ENCODE assay signal across 1 cellular context in the genomic region with DNA sequence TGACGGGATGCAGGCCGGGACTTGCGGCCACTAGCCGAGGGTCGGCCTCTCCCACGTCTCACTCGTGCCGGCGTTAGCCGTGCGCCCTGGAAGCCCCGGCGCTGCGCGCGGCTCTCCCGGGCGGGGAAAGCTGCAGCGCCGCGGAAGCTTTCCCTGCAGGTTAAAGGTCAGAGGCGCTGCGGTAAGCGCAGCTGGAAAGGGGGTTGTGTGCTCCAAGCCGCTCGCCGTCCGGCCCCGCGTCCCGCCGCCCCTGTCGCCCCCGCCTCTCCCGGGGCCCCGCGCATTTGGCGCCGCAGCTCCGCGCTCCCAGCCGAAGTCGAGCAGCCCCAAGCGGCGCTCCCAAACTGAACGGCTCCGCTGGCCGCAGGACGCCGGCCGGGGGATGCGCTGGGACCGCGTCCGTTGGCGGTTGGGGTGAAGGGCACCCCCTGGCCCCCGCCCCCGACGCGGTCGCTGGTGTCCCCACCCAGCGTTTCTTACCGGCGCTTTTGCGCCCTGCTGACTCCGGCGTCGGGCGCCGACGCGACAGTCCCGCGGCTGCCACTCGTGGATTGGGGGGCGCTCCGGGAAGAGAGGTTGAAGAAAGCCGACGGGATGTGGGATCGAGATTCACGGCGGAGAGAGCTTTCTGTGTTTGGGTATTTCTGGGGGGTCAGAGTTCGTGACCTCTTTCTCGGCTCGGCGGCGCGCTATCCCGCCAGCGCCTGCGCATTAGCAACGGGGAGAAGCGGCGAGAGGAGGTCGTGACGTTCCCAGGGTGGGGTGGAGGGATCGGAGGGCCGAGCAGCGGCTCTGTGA.
TF ChIP-seq lines count a peak whose summit lies in the region.

A gene (minus strand): TSS at position 719 of the 798 bp plus-strand sequence. CDS start 6,234 bp downstream, outside the sequence.

TF ChIP-seq in HepG2, 621 proteins besides CTCF, POLR2A, EP300 and RAD21 (continued from another document and continues in another):
- TF ChIP-seq, protein P1, sequence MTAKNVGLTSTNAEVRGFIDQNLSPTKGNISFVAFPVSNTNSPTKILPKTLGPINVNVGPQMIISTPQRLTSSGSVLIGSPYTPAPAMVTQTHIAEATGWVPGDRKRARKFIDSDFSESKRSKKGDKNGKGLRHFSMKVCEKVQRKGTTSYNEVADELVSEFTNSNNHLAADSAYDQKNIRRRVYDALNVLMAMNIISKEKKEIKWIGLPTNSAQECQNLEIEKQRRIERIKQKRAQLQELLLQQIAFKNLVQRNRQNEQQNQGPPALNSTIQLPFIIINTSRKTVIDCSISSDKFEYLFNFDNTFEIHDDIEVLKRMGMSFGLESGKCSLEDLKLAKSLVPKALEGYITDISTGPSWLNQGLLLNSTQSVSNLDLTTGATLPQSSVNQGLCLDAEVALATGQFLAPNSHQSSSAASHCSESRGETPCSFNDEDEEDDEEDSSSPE (CRISPR knock-in tag; IDR thresholded peaks at IDR 0.05) = peak; percentile 60; the same call in 1 of the 2 replicates
- peak; percentile 28; the same call in 1 of the 2 replicates for TF ChIP-seq ZNF556 (CRISPR knock-in tag; IDR thresholded peaks at IDR 0.05; ENCODE audit: borderline replicate concordance)
- no peak; the same call in 1 of the 2 replicates for TF ChIP-seq ZFP90 (CRISPR knock-in tag; IDR thresholded peaks at IDR 0.05; ENCODE audit: borderline replicate concordance)
- TF ChIP-seq, protein P2, sequence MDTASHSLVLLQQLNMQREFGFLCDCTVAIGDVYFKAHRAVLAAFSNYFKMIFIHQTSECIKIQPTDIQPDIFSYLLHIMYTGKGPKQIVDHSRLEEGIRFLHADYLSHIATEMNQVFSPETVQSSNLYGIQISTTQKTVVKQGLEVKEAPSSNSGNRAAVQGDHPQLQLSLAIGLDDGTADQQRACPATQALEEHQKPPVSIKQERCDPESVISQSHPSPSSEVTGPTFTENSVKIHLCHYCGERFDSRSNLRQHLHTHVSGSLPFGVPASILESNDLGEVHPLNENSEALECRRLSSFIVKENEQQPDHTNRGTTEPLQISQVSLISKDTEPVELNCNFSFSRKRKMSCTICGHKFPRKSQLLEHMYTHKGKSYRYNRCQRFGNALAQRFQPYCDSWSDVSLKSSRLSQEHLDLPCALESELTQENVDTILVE (CRISPR knock-in tag; IDR thresholded peaks at IDR 0.05) = peak; percentile 34; the same call in 1 of the 2 replicates
- TF ChIP-seq, protein P3, sequence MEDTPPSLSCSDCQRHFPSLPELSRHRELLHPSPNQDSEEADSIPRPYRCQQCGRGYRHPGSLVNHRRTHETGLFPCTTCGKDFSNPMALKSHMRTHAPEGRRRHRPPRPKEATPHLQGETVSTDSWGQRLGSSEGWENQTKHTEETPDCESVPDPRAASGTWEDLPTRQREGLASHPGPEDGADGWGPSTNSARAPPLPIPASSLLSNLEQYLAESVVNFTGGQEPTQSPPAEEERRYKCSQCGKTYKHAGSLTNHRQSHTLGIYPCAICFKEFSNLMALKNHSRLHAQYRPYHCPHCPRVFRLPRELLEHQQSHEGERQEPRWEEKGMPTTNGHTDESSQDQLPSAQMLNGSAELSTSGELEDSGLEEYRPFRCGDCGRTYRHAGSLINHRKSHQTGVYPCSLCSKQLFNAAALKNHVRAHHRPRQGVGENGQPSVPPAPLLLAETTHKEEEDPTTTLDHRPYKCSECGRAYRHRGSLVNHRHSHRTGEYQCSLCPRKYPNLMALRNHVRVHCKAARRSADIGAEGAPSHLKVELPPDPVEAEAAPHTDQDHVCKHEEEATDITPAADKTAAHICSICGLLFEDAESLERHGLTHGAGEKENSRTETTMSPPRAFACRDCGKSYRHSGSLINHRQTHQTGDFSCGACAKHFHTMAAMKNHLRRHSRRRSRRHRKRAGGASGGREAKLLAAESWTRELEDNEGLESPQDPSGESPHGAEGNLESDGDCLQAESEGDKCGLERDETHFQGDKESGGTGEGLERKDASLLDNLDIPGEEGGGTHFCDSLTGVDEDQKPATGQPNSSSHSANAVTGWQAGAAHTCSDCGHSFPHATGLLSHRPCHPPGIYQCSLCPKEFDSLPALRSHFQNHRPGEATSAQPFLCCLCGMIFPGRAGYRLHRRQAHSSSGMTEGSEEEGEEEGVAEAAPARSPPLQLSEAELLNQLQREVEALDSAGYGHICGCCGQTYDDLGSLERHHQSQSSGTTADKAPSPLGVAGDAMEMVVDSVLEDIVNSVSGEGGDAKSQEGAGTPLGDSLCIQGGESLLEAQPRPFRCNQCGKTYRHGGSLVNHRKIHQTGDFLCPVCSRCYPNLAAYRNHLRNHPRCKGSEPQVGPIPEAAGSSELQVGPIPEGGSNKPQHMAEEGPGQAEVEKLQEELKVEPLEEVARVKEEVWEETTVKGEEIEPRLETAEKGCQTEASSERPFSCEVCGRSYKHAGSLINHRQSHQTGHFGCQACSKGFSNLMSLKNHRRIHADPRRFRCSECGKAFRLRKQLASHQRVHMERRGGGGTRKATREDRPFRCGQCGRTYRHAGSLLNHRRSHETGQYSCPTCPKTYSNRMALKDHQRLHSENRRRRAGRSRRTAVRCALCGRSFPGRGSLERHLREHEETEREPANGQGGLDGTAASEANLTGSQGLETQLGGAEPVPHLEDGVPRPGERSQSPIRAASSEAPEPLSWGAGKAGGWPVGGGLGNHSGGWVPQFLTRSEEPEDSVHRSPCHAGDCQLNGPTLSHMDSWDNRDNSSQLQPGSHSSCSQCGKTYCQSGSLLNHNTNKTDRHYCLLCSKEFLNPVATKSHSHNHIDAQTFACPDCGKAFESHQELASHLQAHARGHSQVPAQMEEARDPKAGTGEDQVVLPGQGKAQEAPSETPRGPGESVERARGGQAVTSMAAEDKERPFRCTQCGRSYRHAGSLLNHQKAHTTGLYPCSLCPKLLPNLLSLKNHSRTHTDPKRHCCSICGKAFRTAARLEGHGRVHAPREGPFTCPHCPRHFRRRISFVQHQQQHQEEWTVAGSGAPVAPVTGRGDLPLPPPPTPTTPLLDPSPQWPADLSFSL (CRISPR knock-in tag; IDR thresholded peaks at IDR 0.05) = no peak
- no peak for TF ChIP-seq POLR2AphosphoS2 (IDR thresholded peaks at IDR 0.05; ENCODE audit: low read depth, low read length)
- TF ChIP-seq, protein P4, sequence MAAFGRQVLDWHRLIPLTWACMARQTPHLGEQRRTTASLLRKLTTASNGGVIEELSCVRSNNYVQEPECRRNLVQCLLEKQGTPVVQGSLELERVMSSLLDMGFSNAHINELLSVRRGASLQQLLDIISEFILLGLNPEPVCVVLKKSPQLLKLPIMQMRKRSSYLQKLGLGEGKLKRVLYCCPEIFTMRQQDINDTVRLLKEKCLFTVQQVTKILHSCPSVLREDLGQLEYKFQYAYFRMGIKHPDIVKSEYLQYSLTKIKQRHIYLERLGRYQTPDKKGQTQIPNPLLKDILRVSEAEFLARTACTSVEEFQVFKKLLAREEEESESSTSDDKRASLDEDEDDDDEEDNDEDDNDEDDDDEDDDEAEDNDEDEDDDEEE (CRISPR knock-in tag; IDR thresholded peaks at IDR 0.05) = peak; percentile 87
- peak; percentile 88 for TF ChIP-seq AGO2 (optimal IDR thresholded peaks at IDR 0.05; ENCODE audit: low read depth, low read length)
- TF ChIP-seq, protein P5, sequence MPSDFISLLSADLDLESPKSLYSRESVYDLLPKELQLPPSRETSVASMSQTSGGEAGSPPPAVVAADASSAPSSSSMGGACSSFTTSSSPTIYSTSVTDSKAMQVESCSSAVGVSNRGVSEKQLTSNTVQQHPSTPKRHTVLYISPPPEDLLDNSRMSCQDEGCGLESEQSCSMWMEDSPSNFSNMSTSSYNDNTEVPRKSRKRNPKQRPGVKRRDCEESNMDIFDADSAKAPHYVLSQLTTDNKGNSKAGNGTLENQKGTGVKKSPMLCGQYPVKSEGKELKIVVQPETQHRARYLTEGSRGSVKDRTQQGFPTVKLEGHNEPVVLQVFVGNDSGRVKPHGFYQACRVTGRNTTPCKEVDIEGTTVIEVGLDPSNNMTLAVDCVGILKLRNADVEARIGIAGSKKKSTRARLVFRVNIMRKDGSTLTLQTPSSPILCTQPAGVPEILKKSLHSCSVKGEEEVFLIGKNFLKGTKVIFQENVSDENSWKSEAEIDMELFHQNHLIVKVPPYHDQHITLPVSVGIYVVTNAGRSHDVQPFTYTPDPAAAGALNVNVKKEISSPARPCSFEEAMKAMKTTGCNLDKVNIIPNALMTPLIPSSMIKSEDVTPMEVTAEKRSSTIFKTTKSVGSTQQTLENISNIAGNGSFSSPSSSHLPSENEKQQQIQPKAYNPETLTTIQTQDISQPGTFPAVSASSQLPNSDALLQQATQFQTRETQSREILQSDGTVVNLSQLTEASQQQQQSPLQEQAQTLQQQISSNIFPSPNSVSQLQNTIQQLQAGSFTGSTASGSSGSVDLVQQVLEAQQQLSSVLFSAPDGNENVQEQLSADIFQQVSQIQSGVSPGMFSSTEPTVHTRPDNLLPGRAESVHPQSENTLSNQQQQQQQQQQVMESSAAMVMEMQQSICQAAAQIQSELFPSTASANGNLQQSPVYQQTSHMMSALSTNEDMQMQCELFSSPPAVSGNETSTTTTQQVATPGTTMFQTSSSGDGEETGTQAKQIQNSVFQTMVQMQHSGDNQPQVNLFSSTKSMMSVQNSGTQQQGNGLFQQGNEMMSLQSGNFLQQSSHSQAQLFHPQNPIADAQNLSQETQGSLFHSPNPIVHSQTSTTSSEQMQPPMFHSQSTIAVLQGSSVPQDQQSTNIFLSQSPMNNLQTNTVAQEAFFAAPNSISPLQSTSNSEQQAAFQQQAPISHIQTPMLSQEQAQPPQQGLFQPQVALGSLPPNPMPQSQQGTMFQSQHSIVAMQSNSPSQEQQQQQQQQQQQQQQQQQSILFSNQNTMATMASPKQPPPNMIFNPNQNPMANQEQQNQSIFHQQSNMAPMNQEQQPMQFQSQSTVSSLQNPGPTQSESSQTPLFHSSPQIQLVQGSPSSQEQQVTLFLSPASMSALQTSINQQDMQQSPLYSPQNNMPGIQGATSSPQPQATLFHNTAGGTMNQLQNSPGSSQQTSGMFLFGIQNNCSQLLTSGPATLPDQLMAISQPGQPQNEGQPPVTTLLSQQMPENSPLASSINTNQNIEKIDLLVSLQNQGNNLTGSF (CRISPR knock-in tag; IDR thresholded peaks at IDR 0.05) = no peak; the same call in 1 of the 2 replicates
- TF ChIP-seq FOXP1 (IDR thresholded peaks at IDR 0.05) = no peak
- no peak for TF ChIP-seq FOXP1 (CRISPR knock-in tag; IDR thresholded peaks at IDR 0.05)
- 0 out of 2 replicates have a peak, but pooled peaks have one; percentile 15 for TF ChIP-seq FOSL2 (CRISPR knock-in tag; IDR thresholded peaks at IDR 0.05)
- peak; percentile 93 for TF ChIP-seq RBFOX2 (IDR thresholded peaks at IDR 0.05; ENCODE audit: low read depth, low read length)
- peak; percentile 79 for TF ChIP-seq CREB1 (IDR thresholded peaks at IDR 0.05)
- TF ChIP-seq CREB1 (CRISPR knock-in tag; IDR thresholded peaks at IDR 0.05) = peak; percentile 90
- no peak for TF ChIP-seq ZNF441 (CRISPR knock-in tag; IDR thresholded peaks at IDR 0.05; ENCODE audit: borderline replicate concordance)
- TF ChIP-seq NR2F6 (IDR thresholded peaks at IDR 0.05) = peak; percentile 97
- peak; percentile 99 for TF ChIP-seq NR2F6 (CRISPR knock-in tag; IDR thresholded peaks at IDR 0.05)
- TF ChIP-seq, protein P6, sequence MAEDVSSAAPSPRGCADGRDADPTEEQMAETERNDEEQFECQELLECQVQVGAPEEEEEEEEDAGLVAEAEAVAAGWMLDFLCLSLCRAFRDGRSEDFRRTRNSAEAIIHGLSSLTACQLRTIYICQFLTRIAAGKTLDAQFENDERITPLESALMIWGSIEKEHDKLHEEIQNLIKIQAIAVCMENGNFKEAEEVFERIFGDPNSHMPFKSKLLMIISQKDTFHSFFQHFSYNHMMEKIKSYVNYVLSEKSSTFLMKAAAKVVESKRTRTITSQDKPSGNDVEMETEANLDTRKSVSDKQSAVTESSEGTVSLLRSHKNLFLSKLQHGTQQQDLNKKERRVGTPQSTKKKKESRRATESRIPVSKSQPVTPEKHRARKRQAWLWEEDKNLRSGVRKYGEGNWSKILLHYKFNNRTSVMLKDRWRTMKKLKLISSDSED (CRISPR knock-in tag; IDR thresholded peaks at IDR 0.05) = no peak
- peak; percentile 58; the same call in 1 of the 2 replicates for TF ChIP-seq ZNF777 (CRISPR knock-in tag; IDR thresholded peaks at IDR 0.05)
- peak; percentile 51; the same call in 1 of the 2 replicates for TF ChIP-seq ZFP36L2 (CRISPR knock-in tag; IDR thresholded peaks at IDR 0.05)
- no peak for TF ChIP-seq TBP (CRISPR knock-in tag; IDR thresholded peaks at IDR 0.05)
- TF ChIP-seq ZNF781 (CRISPR knock-in tag; IDR thresholded peaks at IDR 0.05; ENCODE audit: borderline replicate concordance, not compliant biosample characterization) = peak; percentile 71
- TF ChIP-seq NFYB (CRISPR knock-in tag; IDR thresholded peaks at IDR 0.05) = no peak; the same call in 1 of the 2 replicates
- peak; percentile 64 for TF ChIP-seq PHF21A (CRISPR knock-in tag; IDR thresholded peaks at IDR 0.05)
- TF ChIP-seq, protein P7, sequence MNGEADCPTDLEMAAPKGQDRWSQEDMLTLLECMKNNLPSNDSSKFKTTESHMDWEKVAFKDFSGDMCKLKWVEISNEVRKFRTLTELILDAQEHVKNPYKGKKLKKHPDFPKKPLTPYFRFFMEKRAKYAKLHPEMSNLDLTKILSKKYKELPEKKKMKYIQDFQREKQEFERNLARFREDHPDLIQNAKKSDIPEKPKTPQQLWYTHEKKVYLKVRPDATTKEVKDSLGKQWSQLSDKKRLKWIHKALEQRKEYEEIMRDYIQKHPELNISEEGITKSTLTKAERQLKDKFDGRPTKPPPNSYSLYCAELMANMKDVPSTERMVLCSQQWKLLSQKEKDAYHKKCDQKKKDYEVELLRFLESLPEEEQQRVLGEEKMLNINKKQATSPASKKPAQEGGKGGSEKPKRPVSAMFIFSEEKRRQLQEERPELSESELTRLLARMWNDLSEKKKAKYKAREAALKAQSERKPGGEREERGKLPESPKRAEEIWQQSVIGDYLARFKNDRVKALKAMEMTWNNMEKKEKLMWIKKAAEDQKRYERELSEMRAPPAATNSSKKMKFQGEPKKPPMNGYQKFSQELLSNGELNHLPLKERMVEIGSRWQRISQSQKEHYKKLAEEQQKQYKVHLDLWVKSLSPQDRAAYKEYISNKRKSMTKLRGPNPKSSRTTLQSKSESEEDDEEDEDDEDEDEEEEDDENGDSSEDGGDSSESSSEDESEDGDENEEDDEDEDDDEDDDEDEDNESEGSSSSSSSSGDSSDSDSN (CRISPR knock-in tag; IDR thresholded peaks at IDR 0.05) = peak; percentile 78
- TF ChIP-seq, protein P8, sequence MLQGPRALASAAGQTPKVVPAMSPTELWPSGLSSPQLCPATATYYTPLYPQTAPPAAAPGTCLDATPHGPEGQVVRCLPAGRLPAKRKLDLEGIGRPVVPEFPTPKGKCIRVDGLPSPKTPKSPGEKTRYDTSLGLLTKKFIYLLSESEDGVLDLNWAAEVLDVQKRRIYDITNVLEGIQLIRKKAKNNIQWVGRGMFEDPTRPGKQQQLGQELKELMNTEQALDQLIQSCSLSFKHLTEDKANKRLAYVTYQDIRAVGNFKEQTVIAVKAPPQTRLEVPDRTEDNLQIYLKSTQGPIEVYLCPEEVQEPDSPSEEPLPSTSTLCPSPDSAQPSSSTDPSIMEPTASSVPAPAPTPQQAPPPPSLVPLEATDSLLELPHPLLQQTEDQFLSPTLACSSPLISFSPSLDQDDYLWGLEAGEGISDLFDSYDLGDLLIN (CRISPR knock-in tag; IDR thresholded peaks at IDR 0.05; ENCODE audit: borderline replicate concordance) = no peak
- TF ChIP-seq ZNF782 (CRISPR knock-in tag; IDR thresholded peaks at IDR 0.05; ENCODE audit: borderline replicate concordance) = peak; percentile 53; the same call in 1 of the 2 replicates
- peak; percentile 34; the same call in 1 of the 2 replicates for TF ChIP-seq IRF2 (CRISPR knock-in tag; IDR thresholded peaks at IDR 0.05)
